In the genomic region with DNA sequence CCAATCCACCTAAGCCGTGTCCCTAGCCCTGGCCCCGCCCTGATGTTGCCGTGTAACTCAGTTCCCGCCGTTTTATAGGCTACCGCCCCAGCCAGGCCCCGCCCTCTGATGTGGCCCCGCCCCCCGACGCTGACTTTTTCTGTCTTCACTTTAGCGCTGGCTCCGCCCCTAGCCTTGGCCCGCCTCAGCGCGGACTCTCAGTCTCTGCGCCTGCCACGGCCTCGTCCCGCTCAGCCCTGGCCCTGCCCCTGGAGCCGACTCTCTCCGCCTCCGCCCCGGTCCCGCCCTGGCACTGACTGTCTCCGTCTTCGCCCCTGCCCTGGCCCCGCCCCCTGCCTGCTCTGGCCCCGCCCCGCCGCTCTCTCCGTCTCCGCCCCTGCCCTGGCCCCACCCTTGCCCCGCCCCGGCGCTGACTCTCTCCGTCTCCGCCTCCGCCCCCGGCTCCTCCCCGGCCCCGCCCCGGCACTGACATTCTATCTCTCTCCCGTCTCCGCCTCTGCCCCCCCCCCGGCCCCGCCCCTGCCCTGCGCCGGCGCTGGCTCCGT, we compare ENCODE assay signal across 8 cellular contexts. TPM values are rescaled to one million over a fixed set of nuclear protein-coding genes. Genes with fewer than 3 reads are reported as not detected.
DNase-seq lines count a peak whose midpoint lies in the region; ATAC-seq and TF ChIP-seq lines count a peak whose summit lies in the region.

No MANE protein-coding gene starts in this region.

- H3K9ac ChIP-seq in rectal smooth muscle tissue (ENCODE audit: low read length) = no peak overlapping the region

- no peaks in the 10 kb centered on the region for H3K27me3 Mint-ChIP-seq in T-helper 17 cell

- H3K9me3 ChIP-seq in T-helper 17 cell (ENCODE audit: control insufficient read depth, low read length, poor library complexity, severe bottlenecking) = no peaks in the 10 kb centered on the region
- H3K9me3 ChIP-seq in right atrium auricular region = peaks cover 0 to 7% of the 10 kb centered on the region in 2 donors
- no peaks in the 10 kb centered on the region for H3K9me3 ChIP-seq in vagina

- H3K27ac Mint-ChIP-seq in T-helper 17 cell = peak overlapping the region; percentile 92

- peak; percentile 72 for ATAC-seq in HG02938 (IDR thresholded peaks at IDR 0.05; ENCODE audit: unreplicated experiment)
- peak; percentile 87 for ATAC-seq in T-helper 17 cell

- no peaks in the 10 kb centered on the region for H3K27me3 ChIP-seq in right atrium auricular region
- H3K27me3 ChIP-seq in rectal smooth muscle tissue (ENCODE audit: control insufficient read depth, insufficient read depth, low read length) = no peaks in the 10 kb centered on the region
- H3K27me3 ChIP-seq in vagina = no peaks in the 10 kb centered on the region

- no peaks in the 10 kb centered on the region for H3K36me3 ChIP-seq in right atrium auricular region
- no peaks in the 10 kb centered on the region for H3K36me3 ChIP-seq in rectal smooth muscle tissue (ENCODE audit: control insufficient read depth, insufficient read depth, low read length)
- H3K36me3 ChIP-seq in vagina = no peaks in the 10 kb centered on the region

- in situ Hi-C loops in GM13977 (cut with MboI; ENCODE audit: low pct_unique_long_range_greater_than_20kb, low sequenced_read_pairs, unreplicated experiment) = no loop called here

- H3K4me1 ChIP-seq in right atrium auricular region (peaks cover 0 to 19% of the 10 kb centered on the region in 2 donors), rectal smooth muscle tissue (ENCODE audit: control insufficient read depth, insufficient read depth, low read length) (peaks cover 8% of the 10 kb centered on the region), vagina (peaks cover 16% of the 10 kb centered on the region)

- H3K4me3 ChIP-seq in right atrium auricular region = peak overlapping the region; percentile 27 to 58
- peak overlapping the region; percentile 55 for H3K4me3 ChIP-seq in rectal smooth muscle tissue (ENCODE audit: low read length)
- H3K4me3 ChIP-seq in vagina = peak overlapping the region in 1 of 2 donors; percentile 32

- H3K36me3 Mint-ChIP-seq in T-helper 17 cell (ENCODE audit: low read depth) = no peaks in the 10 kb centered on the region

- TF ChIP-seq POLR2A in vagina (IDR thresholded peaks at IDR 0.05) = no peak

- peaks cover 19% of the 10 kb centered on the region for H3K4me1 Mint-ChIP-seq in T-helper 17 cell

- H3K27ac ChIP-seq in angular gyrus (ENCODE audit: low read depth, low read length) = peak overlapping the region; percentile 96
- peak overlapping the region; percentile 82 to 85 for H3K27ac ChIP-seq in right atrium auricular region
- H3K27ac ChIP-seq in rectal smooth muscle tissue (ENCODE audit: low read depth, low read length) = peak overlapping the region; percentile 100
- peak overlapping the region; percentile 88 for H3K27ac ChIP-seq in vagina

- peak overlapping the region; percentile 93 for H3K4me3 Mint-ChIP-seq in T-helper 17 cell

- intact Hi-C loops in vagina (cut with DNase I) = loop anchor here (5.0 kb wide), 2 partner anchors 194 to 1596 kb away; partner anchors contain the start of gene TMEM200B

- TF ChIP-seq CTCF in GM13977 (IDR thresholded peaks at IDR 0.05; ENCODE audit: extremely low read depth, insufficient read depth, missing control alignments) (no peak), right atrium auricular region (IDR thresholded peaks at IDR 0.05) (no peak), vagina (IDR thresholded peaks at IDR 0.05) (no peak)

- DNase-seq in GM13977 (ENCODE audit: low spot score) (peak; percentile 94), NCI-H187 (lab: John Stamatoyannopoulos, UW) (peak; percentile 96 to 98), T-helper 17 cell (peak; percentile 97 to 100 (median 100)), right atrium auricular region (ENCODE audit: low spot score) (peak; percentile 99), vagina (ENCODE audit: extremely low spot score in 2 of 2) (peak; percentile 99)

RNA-seq across cellular contexts. Expression of gene MATN1, which starts 5.2 kb away (rescaled TPM):
- total RNA-seq in T-helper 17 cell (1 to 10 TPM; 2.1 to 3.7 TPM), right atrium auricular region (not detected), vagina (0.49 TPM)

RNA-seq across cellular contexts. Expression of gene LAPTM5, which starts 39.4 kb away (rescaled TPM):
- 100 to 1,000 TPM; 563 to 601 TPM for total RNA-seq in T-helper 17 cell
- 10 to 100 TPM; 17.4 to 62.8 TPM for total RNA-seq in right atrium auricular region
- 39.8 TPM for total RNA-seq in vagina

Comparison
In these comparisons a context has a peak if more than half of its experiments do, and no peak if none do; other contexts are left out.
1. RNA of gene LAPTM5, which starts 39.4 kb away (total RNA-seq): 563 to 601 TPM in T-helper 17 cell; 17.4 to 62.8 TPM in right atrium auricular region and 39.8 TPM in vagina (single experiment); every median in the first group is over 4 times any median in the second.
2. Peak in every context shown above with its lines, with median percentiles within 50 percentile points of each other: DNase-seq and H3K27ac ChIP-seq.